ENCODE assay signal across 17 cellular contexts in genomic region chr1:201806801-201807200, GRCh38. TPM values are rescaled to one million over a fixed set of nuclear protein-coding genes. Genes with fewer than 3 reads are reported as not detected.
DNase-seq lines count a peak whose midpoint lies in the region; ATAC-seq and TF ChIP-seq lines count a peak whose summit lies in the region.
"Had no signal": no experiment of that assay in that cellular context is flagged by ENCODE, and none has a peak within 500 bp of the region (broad histone marks: within the 10 kb centered on the region; RNA-seq: fewer than 3 reads in every experiment).

No MANE protein-coding gene starts in this region.

- peak; percentile 27 for ATAC-seq in stimulated activated effector memory CD8-positive, alpha-beta T cell treated with anti-CD3 and anti-CD28 coated beads, Interleukin-12 subunit alpha, Interleukin-12 subunit beta, amount 100 ng/mL, for 72 hours
- ATAC-seq in activated CD8-positive, alpha-beta T cell treated with anti-CD3 and anti-CD28 coated beads for 36 hours: no peak
- no peak for ATAC-seq in T-cell (replicated peaks in 1 of 4)
- ATAC-seq: CD8-positive, alpha-beta T cell; GM23338; HepG2 had no signal

- no peaks in the 10 kb centered on the region for H3K9me3 ChIP-seq in cardiac muscle cell (ENCODE audit: low read depth)
- no peaks in the 10 kb centered on the region for H3K9me3 ChIP-seq in right atrium auricular region
- H3K9me3 ChIP-seq in CD4-positive, alpha-beta memory T cell (ENCODE audit: control insufficient read depth in 1 of 2, low read length in 2 of 2): no peaks in the 10 kb centered on the region
- H3K9me3 ChIP-seq: BLaER1 had no signal

- H3K36me3 Mint-ChIP-seq in neural crest cell (ENCODE audit: low read depth) (peaks cover 35% of the 10 kb centered on the region), T-cell (peaks cover 50% of the 10 kb centered on the region)
- no peaks in the 10 kb centered on the region for H3K36me3 Mint-ChIP-seq in stimulated activated effector memory CD8-positive, alpha-beta T cell treated with anti-CD3 and anti-CD28 coated beads, Interleukin-12 subunit alpha, Interleukin-12 subunit beta, amount 100 ng/mL, for 72 hours
- peaks cover 2% of the 10 kb centered on the region for H3K36me3 Mint-ChIP-seq in activated CD8-positive, alpha-beta T cell treated with anti-CD3 and anti-CD28 coated beads for 36 hours (ENCODE audit: low read depth)
- H3K36me3 Mint-ChIP-seq in CD4-positive, alpha-beta memory T cell: peaks cover 22 to 55% of the 10 kb centered on the region in 2 donors

- intact Hi-C loops in activated CD8-positive, alpha-beta T cell treated with anti-CD3 and anti-CD28 coated beads for 36 hours (cut with micrococcal nuclease): no loop called here
- intact Hi-C loops in CD4-positive, alpha-beta memory T cell (cut with micrococcal nuclease): no loop called here

- H3K27me3 Mint-ChIP-seq in neural crest cell (ENCODE audit: low read depth) (no peaks in the 10 kb centered on the region), T-cell (no peaks in the 10 kb centered on the region)
- H3K27me3 Mint-ChIP-seq in activated CD8-positive, alpha-beta T cell treated with anti-CD3 and anti-CD28 coated beads for 36 hours: no peaks in the 10 kb centered on the region
- H3K27me3 Mint-ChIP-seq in CD4-positive, alpha-beta memory T cell: peaks cover 0 to 1% of the 10 kb centered on the region in 2 donors
- H3K27me3 Mint-ChIP-seq: IgD-negative memory B cell had no signal

- no peaks in the 10 kb centered on the region for H3K27me3 ChIP-seq in cardiac muscle cell
- H3K27me3 ChIP-seq in right atrium auricular region: no peaks in the 10 kb centered on the region
- H3K27me3 ChIP-seq in CD4-positive, alpha-beta memory T cell (ENCODE audit: insufficient read depth, low read length): no peaks in the 10 kb centered on the region
- H3K27me3 ChIP-seq: BLaER1 had no signal

- no peak overlapping the region for H3K4me3 ChIP-seq in cardiac muscle cell
- no peak overlapping the region for H3K4me3 ChIP-seq in right atrium auricular region
- no peak overlapping the region for H3K4me3 ChIP-seq in CD4-positive, alpha-beta memory T cell (ENCODE audit: low read length in 2 of 2)
- H3K4me3 ChIP-seq: BLaER1, GM23338 had no signal

- H3K4me3 Mint-ChIP-seq in neural crest cell (no peak overlapping the region), T-cell (no peak overlapping the region)
- H3K4me3 Mint-ChIP-seq in stimulated activated effector memory CD8-positive, alpha-beta T cell treated with anti-CD3 and anti-CD28 coated beads, Interleukin-12 subunit alpha, Interleukin-12 subunit beta, amount 100 ng/mL, for 72 hours: no peak overlapping the region
- H3K4me3 Mint-ChIP-seq in activated CD8-positive, alpha-beta T cell treated with anti-CD3 and anti-CD28 coated beads for 36 hours: no peak overlapping the region
- no peak overlapping the region for H3K4me3 Mint-ChIP-seq in CD4-positive, alpha-beta memory T cell
- H3K4me3 Mint-ChIP-seq: CD14-positive monocyte; CD8-positive, alpha-beta T cell; GM23338; HFFc6; IgD-negative memory B cell had no signal

- POLR2A ChIA-PET in activated CD8-positive, alpha-beta T cell treated with anti-CD3 and anti-CD28 coated beads for 36 hours (lab: Charles Lee): interaction anchor here (0.7 kb wide), 1 partner anchor 13 kb away, joined by 3 read pairs; no protein-coding TSS in a partner anchor
- POLR2A ChIA-PET in CD4-positive, alpha-beta memory T cell (lab: Charles Lee; ENCODE audit: partially characterized antibody): no interaction called here
- POLR2A ChIA-PET in T-cell (lab: Charles Lee): no interaction called here

- H3K4me1 ChIP-seq in cardiac muscle cell (ENCODE audit: low read depth) (no peaks in the 10 kb centered on the region), right atrium auricular region (no peaks in the 10 kb centered on the region)
- H3K4me1 ChIP-seq in CD4-positive, alpha-beta memory T cell (ENCODE audit: insufficient read depth, low read length): no peaks in the 10 kb centered on the region
- H3K4me1 ChIP-seq: BLaER1 had no signal

- H3K27ac ChIP-seq in cardiac muscle cell (peak overlapping the region; percentile 48), right atrium auricular region (no peak overlapping the region)
- H3K27ac ChIP-seq in CD4-positive, alpha-beta memory T cell (ENCODE audit: low read depth, low read length): no peak overlapping the region
- H3K27ac ChIP-seq: BLaER1 had no signal

- H3K9me3 Mint-ChIP-seq in neural crest cell: no peaks in the 10 kb centered on the region
- no peaks in the 10 kb centered on the region for H3K9me3 Mint-ChIP-seq in stimulated activated effector memory CD8-positive, alpha-beta T cell treated with anti-CD3 and anti-CD28 coated beads, Interleukin-12 subunit alpha, Interleukin-12 subunit beta, amount 100 ng/mL, for 72 hours
- H3K9me3 Mint-ChIP-seq in activated CD8-positive, alpha-beta T cell treated with anti-CD3 and anti-CD28 coated beads for 36 hours: no peaks in the 10 kb centered on the region
- H3K9me3 Mint-ChIP-seq in CD4-positive, alpha-beta memory T cell: peaks cover 0 to 5% (median 0%) of the 10 kb centered on the region in 8 donors
- no peaks in the 10 kb centered on the region for H3K9me3 Mint-ChIP-seq in T-cell
- H3K9me3 Mint-ChIP-seq: CD14-positive monocyte; CD8-positive, alpha-beta T cell; GM23338; HFFc6; IgD-negative memory B cell had no signal

- TF ChIP-seq CTCF in cardiac muscle cell (IDR thresholded peaks at IDR 0.05; ENCODE audit: low read depth, low read length) (no peak), right atrium auricular region (IDR thresholded peaks at IDR 0.05) (no peak), neural crest cell (conservative IDR thresholded peaks at IDR 0.05) (no peak)
- TF ChIP-seq CTCF in activated CD8-positive, alpha-beta T cell treated with anti-CD3 and anti-CD28 coated beads for 36 hours (IDR thresholded peaks at IDR 0.05): no peak

- H3K27ac Mint-ChIP-seq in neural crest cell (ENCODE audit: unreplicated experiment): peak overlapping the region; percentile 31
- H3K27ac Mint-ChIP-seq in stimulated activated effector memory CD8-positive, alpha-beta T cell treated with anti-CD3 and anti-CD28 coated beads, Interleukin-12 subunit alpha, Interleukin-12 subunit beta, amount 100 ng/mL, for 72 hours: no peak overlapping the region
- H3K27ac Mint-ChIP-seq in activated CD8-positive, alpha-beta T cell treated with anti-CD3 and anti-CD28 coated beads for 36 hours: no peak overlapping the region
- peak overlapping the region in 1 of 7 donors; percentile 38 for H3K27ac Mint-ChIP-seq in CD4-positive, alpha-beta memory T cell
- no peak overlapping the region for H3K27ac Mint-ChIP-seq in T-cell
- H3K27ac Mint-ChIP-seq: CD8-positive, alpha-beta T cell; GM23338; IgD-negative memory B cell had no signal

- CTCF ChIA-PET in activated CD8-positive, alpha-beta T cell treated with anti-CD3 and anti-CD28 coated beads for 36 hours (lab: Charles Lee): interaction anchor here (0.8 to 1.6 kb wide), 3 partner anchors 14 to 97 kb away, joined by 4 to 6 read pairs (median 5); partner anchors contain the start of gene IPO9
- CTCF ChIA-PET in CD4-positive, alpha-beta memory T cell (lab: Charles Lee; ENCODE audit: partially characterized antibody): interaction anchor here (1.1 kb wide), 1 partner anchor 17 kb away, joined by 6 read pairs; no protein-coding TSS in a partner anchor
- CTCF ChIA-PET in T-cell (lab: Charles Lee): no interaction called here

- DNase-seq in cardiac muscle cell (ENCODE audit: low read depth in 1 of 2, low spot score in 1 of 2) (no peak), right atrium auricular region (ENCODE audit: low spot score) (no peak), neural crest cell (ENCODE audit: low read depth, low spot score) (no peak), T-cell (no peak)
- no peak for DNase-seq in stimulated activated effector memory CD8-positive, alpha-beta T cell treated with anti-CD3 and anti-CD28 coated beads, Interleukin-12 subunit alpha, Interleukin-12 subunit beta, amount 100 ng/mL, for 72 hours (ENCODE audit: low spot score in 2 of 2)
- DNase-seq in activated CD8-positive, alpha-beta T cell treated with anti-CD3 and anti-CD28 coated beads for 36 hours: no peak
- no peak for DNase-seq in CD4-positive, alpha-beta memory T cell
- DNase-seq: 8988T; CD8-positive, alpha-beta T cell; COR-L47; HCEC 1CT; HFFc6 had no signal

- H3K36me3 ChIP-seq in cardiac muscle cell: peaks cover 89% of the 10 kb centered on the region
- H3K36me3 ChIP-seq in right atrium auricular region: peaks cover 77% of the 10 kb centered on the region
- H3K36me3 ChIP-seq in CD4-positive, alpha-beta memory T cell (ENCODE audit: insufficient read depth, low read length): no peaks in the 10 kb centered on the region

- H3K4me1 Mint-ChIP-seq in neural crest cell (no peaks in the 10 kb centered on the region), T-cell (no peaks in the 10 kb centered on the region)
- no peaks in the 10 kb centered on the region for H3K4me1 Mint-ChIP-seq in stimulated activated effector memory CD8-positive, alpha-beta T cell treated with anti-CD3 and anti-CD28 coated beads, Interleukin-12 subunit alpha, Interleukin-12 subunit beta, amount 100 ng/mL, for 72 hours
- no peaks in the 10 kb centered on the region for H3K4me1 Mint-ChIP-seq in activated CD8-positive, alpha-beta T cell treated with anti-CD3 and anti-CD28 coated beads for 36 hours (ENCODE audit: low read depth)
- no peaks in the 10 kb centered on the region for H3K4me1 Mint-ChIP-seq in CD4-positive, alpha-beta memory T cell
- H3K4me1 Mint-ChIP-seq: CD14-positive monocyte, GM23338, IgD-negative memory B cell had no signal

RNA-seq across cellular contexts. Expression of gene IPO9, which starts 22.2 kb away (rescaled TPM):
- total RNA-seq in cardiac muscle cell: 34.7 and 36.9 TPM in 2 replicates
- 61.7 and 82.1 TPM in 2 replicates for polyA plus RNA-seq in cardiac muscle cell
- 10 to 100 TPM; 10.7 to 15.6 TPM for total RNA-seq in right atrium auricular region
- 124 and 137 TPM in 2 replicates for total RNA-seq in neural crest cell
- 10 to 100 TPM; 64.6 to 67.5 TPM for total RNA-seq in activated CD8-positive, alpha-beta T cell treated with anti-CD3 and anti-CD28 coated beads for 36 hours
- 10 to 100 TPM; 41.2 to 42.7 TPM for total RNA-seq in CD4-positive, alpha-beta memory T cell
- polyA plus RNA-seq in CD4-positive, alpha-beta memory T cell: 10 to 100 TPM; 13.1 to 20.2 TPM
- total RNA-seq in T-cell: 10 to 100 TPM; 28.2 to 39.9 (median 36.9) TPM

Comparison
In these comparisons a context has a peak if more than half of its experiments do, and no peak if none do; other contexts are left out.
1. CTCF ChIA-PET loops: an anchor here in activated CD8-positive, alpha-beta T cell treated with anti-CD3 and anti-CD28 coated beads for 36 hours (0.8 to 1.6 kb wide) and CD4-positive, alpha-beta memory T cell (1.1 kb wide); none called in T-cell.